In genomic region chr16:4386452-4386813, GRCh38 we compare ENCODE assay signal across 16 cellular contexts. TPM values are rescaled to one million over a fixed set of nuclear protein-coding genes. Genes with fewer than 3 reads are reported as not detected.
DNase-seq lines count a peak whose midpoint lies in the region; ATAC-seq, FAIRE-seq and TF ChIP-seq lines count a peak whose summit lies in the region.
"Had no signal": no experiment of that assay in that cellular context is flagged by ENCODE, and none has a peak within 500 bp of the region (broad histone marks: within the 10 kb centered on the region; RNA-seq: fewer than 3 reads in every experiment).

No MANE protein-coding gene starts in this region.

- no peaks in the 10 kb centered on the region for H3K9me3 ChIP-seq in astrocyte (ENCODE audit: insufficient read depth, low read depth, low read length)
- H3K9me3 ChIP-seq in testis, result no peaks in the 10 kb centered on the region
- no peaks in the 10 kb centered on the region for H3K9me3 ChIP-seq in Karpas-422 (ENCODE audit: low read length)

- intact Hi-C loops in testis (cut with DNase I; ENCODE audit: low total_unique reads), result no loop called here

- no peaks in the 10 kb centered on the region for H3K36me3 ChIP-seq in GM23338 (ENCODE audit: insufficient read depth)
- H3K36me3 ChIP-seq in astrocyte (ENCODE audit: insufficient read depth, low read length), result no peaks in the 10 kb centered on the region
- no peaks in the 10 kb centered on the region for H3K36me3 ChIP-seq in testis (ENCODE audit: low read depth, missing control alignments)
- H3K36me3 ChIP-seq in Karpas-422 (ENCODE audit: insufficient read depth, low read length), result no peaks in the 10 kb centered on the region

- no peaks in the 10 kb centered on the region for H4K20me1 ChIP-seq in GM23338 (replicated peaks; ENCODE audit: insufficient read depth)
- peaks cover 31% of the 10 kb centered on the region for H4K20me1 ChIP-seq in astrocyte (ENCODE audit: insufficient read depth, low read length)
- H4K20me1 ChIP-seq in Karpas-422 (ENCODE audit: insufficient read depth, low read depth, low read length), result no peaks in the 10 kb centered on the region

- ATAC-seq in GM23338 (no peak), HG02840 (IDR thresholded peaks at IDR 0.05; ENCODE audit: low FRiP score, unreplicated experiment) (no peak), GM21786 (IDR thresholded peaks at IDR 0.05; ENCODE audit: unreplicated experiment) (no peak)
- ATAC-seq: foreskin keratinocyte; GM12878; stimulated activated naive B cell treated with anti-CD40 and anti-IgM and Interleukin-4, amounts not matched to agents 10 μg/mL and 1 μg/mL and 100 μg/mL, for 72 hours had no signal

- H3F3A ChIP-seq in GM23338 (replicated peaks; ENCODE audit: low read depth), result peaks cover 17% of the 10 kb centered on the region

- peaks cover 10% of the 10 kb centered on the region for H3K27me3 Mint-ChIP-seq in GM23338 (ENCODE audit: insufficient read depth, low read depth, poor library complexity)
- no peaks in the 10 kb centered on the region for H3K27me3 Mint-ChIP-seq in astrocyte (ENCODE audit: low read depth, unreplicated experiment)
- H3K27me3 Mint-ChIP-seq: stimulated activated naive B cell treated with anti-CD40 and anti-IgM and Interleukin-4, amounts not matched to agents 10 μg/mL and 1 μg/mL and 100 μg/mL, for 72 hours had no signal

- H3K4me2 ChIP-seq in GM23338 (no peak overlapping the region), astrocyte (ENCODE audit: low read length) (peak overlapping the region; percentile 26), Karpas-422 (ENCODE audit: low read depth, low read length, poor library complexity, severe bottlenecking) (no peak overlapping the region)

- no peaks in the 10 kb centered on the region for H3K79me2 ChIP-seq in GM23338 (replicated peaks; ENCODE audit: insufficient read depth)
- peaks cover 10% of the 10 kb centered on the region for H3K79me2 ChIP-seq in astrocyte (ENCODE audit: insufficient read depth, low read length)
- H3K79me2 ChIP-seq in Karpas-422 (ENCODE audit: low read length), result no peaks in the 10 kb centered on the region

- TF ChIP-seq CTCF in GM23338 (conservative IDR thresholded peaks at IDR 0.05; ENCODE audit: low read depth in 2 of 2) (no peak), astrocyte (IDR thresholded peaks at IDR 0.05; ENCODE audit: insufficient read depth, low read depth, low read length) (no peak), testis (IDR thresholded peaks at IDR 0.05) (no peak)

- H3K9me2 ChIP-seq in GM23338 (ENCODE audit: insufficient read depth) (no peaks in the 10 kb centered on the region), Karpas-422 (replicated peaks; ENCODE audit: insufficient read depth, low read length) (no peaks in the 10 kb centered on the region)

- 71 to 75% methylated on average over 7 to 8 of the region's 8 CpGs for whole genome bisulfite sequencing in testis, 2 donors

- peak overlapping the region; percentile 72 for H3K27ac Mint-ChIP-seq in GM23338
- H3K27ac Mint-ChIP-seq in astrocyte (ENCODE audit: unreplicated experiment), result no peak overlapping the region
- H3K27ac Mint-ChIP-seq: stimulated activated naive B cell treated with anti-CD40 and anti-IgM and Interleukin-4, amounts not matched to agents 10 μg/mL and 1 μg/mL and 100 μg/mL, for 72 hours; T-helper 1 cell treated with Interleukin-12 subunit alpha and Interleukin-12 subunit beta and Interleukin-4 antibody, amounts not matched to agents 30 μg/mL and 1 μg/mL, for 36 hours had no signal

- H3K27ac ChIP-seq in GM23338 (ENCODE audit: low read depth) (no peak overlapping the region), astrocyte (ENCODE audit: low read depth, low read length) (no peak overlapping the region), layer of hippocampus (ENCODE audit: low read depth, low read length) (peak overlapping the region; percentile 52), testis (peak overlapping the region; percentile 1 to 57), Karpas-422 (ENCODE audit: low read length) (no peak overlapping the region)
- H3K27ac ChIP-seq: foreskin keratinocyte had no signal

- FAIRE-seq in astrocyte (lab: Jason Lieb, UNC), result no peak
- FAIRE-seq: GM12878 had no signal

- H3K4me3 Mint-ChIP-seq in GM23338 (no peak overlapping the region), astrocyte (ENCODE audit: unreplicated experiment) (no peak overlapping the region)
- H3K4me3 Mint-ChIP-seq: H9; stimulated activated naive B cell treated with anti-CD40 and anti-IgM and Interleukin-4, amounts not matched to agents 10 μg/mL and 1 μg/mL and 100 μg/mL, for 72 hours; T-helper 1 cell treated with Interleukin-12 subunit alpha and Interleukin-12 subunit beta and Interleukin-4 antibody, amounts not matched to agents 30 μg/mL and 1 μg/mL, for 36 hours had no signal

- H3K36me3 Mint-ChIP-seq in GM23338 (ENCODE audit: low read depth) (no peaks in the 10 kb centered on the region; the same call in 1 of the 3 replicates), astrocyte (ENCODE audit: low read depth, unreplicated experiment) (peaks cover 6% of the 10 kb centered on the region)

- peaks cover 19% of the 10 kb centered on the region for H3K4me1 ChIP-seq in GM23338 (ENCODE audit: insufficient read depth)
- H3K4me1 ChIP-seq in astrocyte (ENCODE audit: insufficient read depth, low read length), result peaks cover 52% of the 10 kb centered on the region
- H3K4me1 ChIP-seq in testis, result peaks cover 35% of the 10 kb centered on the region
- H3K4me1 ChIP-seq in Karpas-422 (ENCODE audit: low read length), result peaks cover 7% of the 10 kb centered on the region; the same call in 1 of the 2 replicates
- H3K4me1 ChIP-seq: foreskin keratinocyte had no signal

- DNase-seq in GM23338 (ENCODE audit: low spot score), result no peak
- DNase-seq in astrocyte (ENCODE audit: low read depth), result no peak
- no peak for DNase-seq in testis
- DNase-seq in Karpas-422, result no peak
- DNase-seq: activated CD4-positive, alpha-beta T cell treated with anti-CD3 and anti-CD28 coated beads for 48 hours; foreskin keratinocyte; H9; NCI-H1694 treated with DMSO at 0.1 percent for 48 hours; nucleus accumbens; stimulated activated CD4-positive, alpha-beta T cell treated with anti-CD3 and anti-CD28 coated beads, Interleukin-1b, Interleukin-23, amount 100 ng/mL, for 48 hours; stimulated activated naive B cell treated with anti-CD40 and anti-IgM and Interleukin-4, amounts not matched to agents 10 μg/mL and 1 μg/mL and 100 μg/mL, for 72 hours had no signal

- TF ChIP-seq POLR2A in testis (IDR thresholded peaks at IDR 0.05), result no peak

- H3K4me1 Mint-ChIP-seq in GM23338, result peaks cover 27% of the 10 kb centered on the region
- H3K4me1 Mint-ChIP-seq in astrocyte (ENCODE audit: low read depth, unreplicated experiment), result peaks cover 14% of the 10 kb centered on the region
- H3K4me1 Mint-ChIP-seq: stimulated activated naive B cell treated with anti-CD40 and anti-IgM and Interleukin-4, amounts not matched to agents 10 μg/mL and 1 μg/mL and 100 μg/mL, for 72 hours had no signal

- no peak overlapping the region for H3K4me3 ChIP-seq in GM23338
- H3K4me3 ChIP-seq in astrocyte (ENCODE audit: insufficient read depth, low read depth, low read length), result no peak overlapping the region
- H3K4me3 ChIP-seq in testis, result no peak overlapping the region
- no peak overlapping the region for H3K4me3 ChIP-seq in Karpas-422 (ENCODE audit: low read length)
- H3K4me3 ChIP-seq: GM12878 had no signal

- H3K27me3 ChIP-seq in GM23338 (ENCODE audit: insufficient read depth) (no peaks in the 10 kb centered on the region), astrocyte (ENCODE audit: insufficient read depth, low read length) (no peaks in the 10 kb centered on the region), layer of hippocampus (ENCODE audit: control insufficient read depth, insufficient read depth, low read length) (no peaks in the 10 kb centered on the region), testis (no peaks in the 10 kb centered on the region), Karpas-422 (ENCODE audit: low read length) (no peaks in the 10 kb centered on the region)
- H3K27me3 ChIP-seq: foreskin keratinocyte had no signal

- H2AFZ ChIP-seq in GM23338 (no peak overlapping the region), astrocyte (ENCODE audit: low read depth, low read length) (no peak overlapping the region), Karpas-422 (ENCODE audit: low read length) (no peak overlapping the region)

- H3K9ac ChIP-seq in astrocyte (ENCODE audit: low read length), result peak overlapping the region; percentile 7
- H3K9ac ChIP-seq in Karpas-422 (ENCODE audit: low read length), result no peak overlapping the region

- H3K9me3 Mint-ChIP-seq in GM23338 (no peaks in the 10 kb centered on the region), astrocyte (ENCODE audit: unreplicated experiment) (no peaks in the 10 kb centered on the region)
- H3K9me3 Mint-ChIP-seq: H9; stimulated activated naive B cell treated with anti-CD40 and anti-IgM and Interleukin-4, amounts not matched to agents 10 μg/mL and 1 μg/mL and 100 μg/mL, for 72 hours; T-helper 1 cell treated with Interleukin-12 subunit alpha and Interleukin-12 subunit beta and Interleukin-4 antibody, amounts not matched to agents 30 μg/mL and 1 μg/mL, for 36 hours had no signal

TF ChIP-seq in GM23338, 12 proteins besides CTCF, POLR2A, EP300 and RAD21 (continues in another document):
- TF ChIP-seq JUNB (IDR thresholded peaks at IDR 0.05; ENCODE audit: unreplicated experiment), result no peak

RNA-seq across cellular contexts. Expression of gene VASN, which starts 14.8 kb away (rescaled TPM):
- total RNA-seq in GM23338 (2014; rRNA removed; shearing (Covaris generic)), result 15.5 and 16.9 TPM in 2 replicates
- polyA plus RNA-seq in GM23338 (2016; fragmentation: Nextera tagmentation; extraction: Ambion mirVana) (7.1 and 8.0 TPM in 2 replicates), testis (ENCODE audit: insufficient read depth, low read depth, low replicate concordance) (33.9 TPM)
- total RNA-seq in astrocyte (32.0 and 38.7 TPM in 2 replicates), testis (100 to 1,000 TPM; 103 to 125 TPM)
- total RNA-seq in Karpas-422 (2014; rRNA removed; shearing (Covaris generic); ENCODE audit: low replicate concordance), result 4.1 and 8.9 TPM in 2 replicates

RNA-seq across cellular contexts. Expression of gene CORO7, which starts 30.0 kb away (rescaled TPM):
- 40.5 and 46.4 TPM in 2 replicates for total RNA-seq in GM23338 (2014; rRNA removed; shearing (Covaris generic))
- polyA plus RNA-seq in GM23338 (2016; fragmentation: Nextera tagmentation; extraction: Ambion mirVana) (14.2 and 19.1 TPM in 2 replicates), testis (ENCODE audit: insufficient read depth, low read depth, low replicate concordance) (71.5 TPM)
- total RNA-seq in astrocyte (25.0 and 26.4 TPM in 2 replicates), testis (100 to 1,000 TPM; 126 to 147 TPM)
- 46.2 and 84.9 TPM in 2 replicates for total RNA-seq in Karpas-422 (2014; rRNA removed; shearing (Covaris generic); ENCODE audit: low replicate concordance)

RNA-seq across cellular contexts. Expression of gene PAM16, which starts 35.3 kb away (rescaled TPM):
- 84.1 and 113 TPM in 2 replicates for total RNA-seq in GM23338 (2014; rRNA removed; shearing (Covaris generic))
- 283 and 331 TPM in 2 replicates for polyA plus RNA-seq in GM23338 (2016; fragmentation: Nextera tagmentation; extraction: Ambion mirVana)
- total RNA-seq in astrocyte, result 50.7 and 51.9 TPM in 2 replicates
- 100 to 1,000 TPM; 126 to 148 TPM for total RNA-seq in testis
- 61.8 TPM for polyA plus RNA-seq in testis (ENCODE audit: insufficient read depth, low read depth, low replicate concordance)
- total RNA-seq in Karpas-422 (2014; rRNA removed; shearing (Covaris generic); ENCODE audit: low replicate concordance), result 65.6 and 126 TPM in 2 replicates

RNA-seq across cellular contexts. Expression of gene DNAJA3, which starts 39.2 kb away (rescaled TPM):
- total RNA-seq in GM23338 (2014; rRNA removed; shearing (Covaris generic)), result 75.5 and 75.9 TPM in 2 replicates
- polyA plus RNA-seq in GM23338 (2016; fragmentation: Nextera tagmentation; extraction: Ambion mirVana), result 46.6 and 56.3 TPM in 2 replicates
- 36.4 and 39.8 TPM in 2 replicates for total RNA-seq in astrocyte
- total RNA-seq in testis, result 10 to 100 TPM; 80.2 to 88.3 TPM
- 56.0 TPM for polyA plus RNA-seq in testis (ENCODE audit: insufficient read depth, low read depth, low replicate concordance)
- 56.5 and 74.7 TPM in 2 replicates for total RNA-seq in Karpas-422 (2014; rRNA removed; shearing (Covaris generic); ENCODE audit: low replicate concordance)

Comparison
In these comparisons a context has a peak if more than half of its experiments do, and no peak if none do; other contexts are left out.
1. H3K27ac ChIP-seq: peak in layer of hippocampus (single experiment) and testis (2 of 2); none in GM23338 (single experiment), astrocyte (single experiment) and Karpas-422 (single experiment).